Comparison of ENCODE assay signal across 1 cellular context in the genomic region with DNA sequence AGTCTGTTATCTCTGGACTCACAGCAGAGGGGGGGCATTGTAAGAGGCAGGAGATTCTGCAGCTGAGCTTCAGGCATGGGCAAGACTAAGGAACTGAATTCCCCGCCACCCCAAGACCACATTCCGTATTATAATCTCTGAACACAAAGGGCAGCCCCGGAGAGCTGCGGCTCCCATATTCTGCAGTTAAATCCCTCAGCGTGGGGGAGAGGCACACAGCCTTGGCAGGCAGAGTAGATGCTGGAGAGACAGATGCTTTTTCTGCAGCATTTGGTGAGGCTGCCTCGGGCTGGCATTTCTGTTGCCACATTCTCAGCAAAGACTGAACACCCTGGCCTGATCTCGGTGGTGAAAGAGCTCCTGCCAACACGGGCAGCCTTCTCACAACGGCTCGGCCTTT.
TF ChIP-seq lines count a peak whose summit lies in the region.

No MANE protein-coding gene starts in this region.

TF ChIP-seq in HepG2, 621 proteins besides CTCF, POLR2A, EP300 and RAD21:
- TF ChIP-seq EHMT2 (IDR thresholded peaks at IDR 0.05; ENCODE audit: borderline replicate concordance, low read depth, low read length) (no peak), ZNF256 (CRISPR knock-in tag; conservative IDR thresholded peaks at IDR 0.05) (no peak)
- TF ChIP-seq, protein P1, sequence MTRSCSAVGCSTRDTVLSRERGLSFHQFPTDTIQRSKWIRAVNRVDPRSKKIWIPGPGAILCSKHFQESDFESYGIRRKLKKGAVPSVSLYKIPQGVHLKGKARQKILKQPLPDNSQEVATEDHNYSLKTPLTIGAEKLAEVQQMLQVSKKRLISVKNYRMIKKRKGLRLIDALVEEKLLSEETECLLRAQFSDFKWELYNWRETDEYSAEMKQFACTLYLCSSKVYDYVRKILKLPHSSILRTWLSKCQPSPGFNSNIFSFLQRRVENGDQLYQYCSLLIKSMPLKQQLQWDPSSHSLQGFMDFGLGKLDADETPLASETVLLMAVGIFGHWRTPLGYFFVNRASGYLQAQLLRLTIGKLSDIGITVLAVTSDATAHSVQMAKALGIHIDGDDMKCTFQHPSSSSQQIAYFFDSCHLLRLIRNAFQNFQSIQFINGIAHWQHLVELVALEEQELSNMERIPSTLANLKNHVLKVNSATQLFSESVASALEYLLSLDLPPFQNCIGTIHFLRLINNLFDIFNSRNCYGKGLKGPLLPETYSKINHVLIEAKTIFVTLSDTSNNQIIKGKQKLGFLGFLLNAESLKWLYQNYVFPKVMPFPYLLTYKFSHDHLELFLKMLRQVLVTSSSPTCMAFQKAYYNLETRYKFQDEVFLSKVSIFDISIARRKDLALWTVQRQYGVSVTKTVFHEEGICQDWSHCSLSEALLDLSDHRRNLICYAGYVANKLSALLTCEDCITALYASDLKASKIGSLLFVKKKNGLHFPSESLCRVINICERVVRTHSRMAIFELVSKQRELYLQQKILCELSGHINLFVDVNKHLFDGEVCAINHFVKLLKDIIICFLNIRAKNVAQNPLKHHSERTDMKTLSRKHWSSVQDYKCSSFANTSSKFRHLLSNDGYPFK (CRISPR knock-in tag; IDR thresholded peaks at IDR 0.05; ENCODE audit: borderline replicate concordance), result 0 out of 2 replicates have a peak, but pooled peaks have one; percentile 5
